Comparison of ENCODE assay signal across 28 cellular contexts in genomic region chr17:43461185-43461584, GRCh38.
"Had no signal": no experiment of that assay in that cellular context is flagged by ENCODE, and none has a peak within 500 bp of the region (broad histone marks: within the 10 kb centered on the region; RNA-seq: fewer than 3 reads in every experiment).

No MANE protein-coding gene starts in this region.

- H3K4me3 ChIP-seq: stomach, suprapubic skin, testis, thoracic aorta, thyroid gland, tibial artery, tibial nerve, transverse colon, upper lobe of left lung, upper lobe of right lung, uterus, vagina had no signal

- H3K9me3 Mint-ChIP-seq: stimulated activated effector memory CD8-positive, alpha-beta T cell treated with anti-CD3 and anti-CD28 coated beads, Interleukin-12 subunit alpha, Interleukin-12 subunit beta, amount 100 ng/mL, for 72 hours; stimulated activated memory B cell treated with anti-CD40 and anti-IgM and Interleukin-4, amounts not matched to agents 10 μg/mL and 1 μg/mL and 100 μg/mL, for 72 hours; stimulated activated naive B cell treated with anti-CD40 and anti-IgM and Interleukin-4, amounts not matched to agents 10 μg/mL and 1 μg/mL and 100 μg/mL, for 72 hours; stimulated activated naive CD8-positive, alpha-beta T cell treated with anti-CD3 and anti-CD28 coated beads, Interleukin-15, amount 100 ng/mL, for 72 hours; stimulated activated naive CD8-positive, alpha-beta T cell treated with anti-CD3 and anti-CD28 coated beads, Interleukin-15, Interleukin-2, amounts not matched to agents 100 ng/mL and 50 ng/mL, for 24 hours; type B pancreatic cell had no signal

- H3K36me3 ChIP-seq: stomach, suprapubic skin, thoracic aorta, thyroid gland, tibial artery, tibial nerve, transverse colon, upper lobe of left lung, upper lobe of right lung, uterus, vagina had no signal

- H3K36me3 Mint-ChIP-seq: stimulated activated effector memory CD8-positive, alpha-beta T cell treated with anti-CD3 and anti-CD28 coated beads, Interleukin-12 subunit alpha, Interleukin-12 subunit beta, amount 100 ng/mL, for 72 hours; stimulated activated memory B cell treated with anti-CD40 and anti-IgM and Interleukin-4, amounts not matched to agents 10 μg/mL and 1 μg/mL and 100 μg/mL, for 72 hours; stimulated activated naive B cell treated with anti-CD40 and anti-IgM and Interleukin-4, amounts not matched to agents 10 μg/mL and 1 μg/mL and 100 μg/mL, for 72 hours; type B pancreatic cell had no signal

- FAIRE-seq: urothelium cell line had no signal

- ATAC-seq: stimulated activated effector memory CD8-positive, alpha-beta T cell treated with anti-CD3 and anti-CD28 coated beads, Interleukin-12 subunit alpha, Interleukin-12 subunit beta, amount 100 ng/mL, for 72 hours; stimulated activated memory B cell treated with anti-CD40 and anti-IgM and Interleukin-4, amounts not matched to agents 10 μg/mL and 1 μg/mL and 100 μg/mL, for 72 hours; stimulated activated naive B cell treated with anti-CD40 and anti-IgM and Interleukin-4, amounts not matched to agents 10 μg/mL and 1 μg/mL and 100 μg/mL, for 72 hours; stimulated activated naive CD8-positive, alpha-beta T cell treated with anti-CD3 and anti-CD28 coated beads, Interleukin-15, amount 100 ng/mL, for 72 hours; stimulated activated naive CD8-positive, alpha-beta T cell treated with anti-CD3 and anti-CD28 coated beads, Interleukin-15, Interleukin-2, amounts not matched to agents 100 U/mL and 50 U/mL, for 24 hours; upper lobe of right lung had no signal

- H3K27me3 ChIP-seq: stomach, suprapubic skin, testis, thyroid gland, tibial artery, tibial nerve, transverse colon, upper lobe of left lung, upper lobe of right lung, uterus, vagina had no signal

- H3K4me1 ChIP-seq: tibial artery, uterus had no signal

- H3K27ac ChIP-seq: stomach, suprapubic skin, testis, thoracic aorta, thyroid gland, tibial artery, tibial nerve, transverse colon, upper lobe of left lung, upper lobe of right lung, uterus, vagina had no signal

- H3K27ac Mint-ChIP-seq: stimulated activated effector memory CD8-positive, alpha-beta T cell treated with anti-CD3 and anti-CD28 coated beads, Interleukin-12 subunit alpha, Interleukin-12 subunit beta, amount 100 ng/mL, for 72 hours; stimulated activated memory B cell treated with anti-CD40 and anti-IgM and Interleukin-4, amounts not matched to agents 10 μg/mL and 1 μg/mL and 100 μg/mL, for 72 hours; stimulated activated naive B cell treated with anti-CD40 and anti-IgM and Interleukin-4, amounts not matched to agents 10 μg/mL and 1 μg/mL and 100 μg/mL, for 72 hours; stimulated activated naive CD8-positive, alpha-beta T cell treated with anti-CD3 and anti-CD28 coated beads, Interleukin-15, Interleukin-2, amounts not matched to agents 100 ng/mL and 50 ng/mL, for 24 hours; type B pancreatic cell had no signal

- H3K4me1 Mint-ChIP-seq: stimulated activated memory B cell treated with anti-CD40 and anti-IgM and Interleukin-4, amounts not matched to agents 10 μg/mL and 1 μg/mL and 100 μg/mL, for 72 hours; stimulated activated naive B cell treated with anti-CD40 and anti-IgM and Interleukin-4, amounts not matched to agents 10 μg/mL and 1 μg/mL and 100 μg/mL, for 72 hours had no signal

- H3K4me3 Mint-ChIP-seq: stimulated activated effector memory CD8-positive, alpha-beta T cell treated with anti-CD3 and anti-CD28 coated beads, Interleukin-12 subunit alpha, Interleukin-12 subunit beta, amount 100 ng/mL, for 72 hours; stimulated activated memory B cell treated with anti-CD40 and anti-IgM and Interleukin-4, amounts not matched to agents 10 μg/mL and 1 μg/mL and 100 μg/mL, for 72 hours; stimulated activated naive B cell treated with anti-CD40 and anti-IgM and Interleukin-4, amounts not matched to agents 10 μg/mL and 1 μg/mL and 100 μg/mL, for 72 hours; stimulated activated naive CD8-positive, alpha-beta T cell treated with anti-CD3 and anti-CD28 coated beads, Interleukin-15, amount 100 ng/mL, for 72 hours; stimulated activated naive CD8-positive, alpha-beta T cell treated with anti-CD3 and anti-CD28 coated beads, Interleukin-15, Interleukin-2, amounts not matched to agents 100 ng/mL and 50 ng/mL, for 24 hours; type B pancreatic cell had no signal

- DNase-seq: stimulated activated CD4-positive, alpha-beta T cell treated with anti-CD3 and anti-CD28 coated beads, Interleukin-2, amount 100 ng/mL, for 48 hours; stimulated activated CD4-positive, alpha-beta T cell treated with anti-CD3 and anti-CD28 coated beads, Interleukin-4, amount 100 ng/mL, for 1 hour; stimulated activated CD4-positive, alpha-beta T cell treated with anti-CD3 and anti-CD28 coated beads, Interleukin-4, amount 100 ng/mL, for 24 hours; stimulated activated CD4-positive, alpha-beta T cell treated with anti-CD3 and anti-CD28 coated beads, Interleukin-4, amount 100 ng/mL, for 4 hours; stimulated activated CD8-positive, alpha-beta memory T cell treated with anti-CD3 and anti-CD28 coated beads, Interleukin-4, amount 100 ng/mL, for 48 hours; stimulated activated naive B cell treated with anti-CD40 and anti-IgM and Interleukin-4, amounts not matched to agents 10 μg/mL and 1 μg/mL and 100 μg/mL, for 72 hours; stimulated activated naive CD4-positive, alpha-beta T cell treated with Interleukin-2 at 50 U/mL for 16 hours; stimulated activated naive CD8-positive, alpha-beta T cell treated with anti-CD3 and anti-CD28 coated beads, Interleukin-15, amount 100 ng/mL, for 72 hours; stimulated activated naive CD8-positive, alpha-beta T cell treated with anti-CD3 and anti-CD28 coated beads, Interleukin-15, Interleukin-2, amounts not matched to agents 100 U/mL and 50 U/mL, for 24 hours; stomach; substantia nigra; testis; thyroid gland; tibial artery; transverse colon; trophoblast cell; upper lobe of left lung; upper lobe of right lung; uterus had no signal

- H3K9me3 ChIP-seq: stomach, suprapubic skin, testis, thoracic aorta, thyroid gland, tibial artery, tibial nerve, transverse colon, upper lobe of left lung, upper lobe of right lung, uterus, vagina had no signal
